Comparison of ENCODE assay signal across 9 cellular contexts in genomic region chr3:57787867-57788623, GRCh38. TPM values are rescaled to one million over a fixed set of nuclear protein-coding genes. Genes with fewer than 3 reads are reported as not detected.
A peak's percentile ranks its signal among the peaks of the same experiment; 100 is the strongest.
DNase-seq lines count a peak whose midpoint lies in the region; ATAC-seq and TF ChIP-seq lines count a peak whose summit lies in the region.
"Had no signal": no experiment of that assay in that cellular context is flagged by ENCODE, and none has a peak within 500 bp of the region (broad histone marks: within the 10 kb centered on the region; RNA-seq: fewer than 3 reads in every experiment).

No MANE protein-coding gene starts in this region.

- H3K9me3 ChIP-seq in transverse colon: no peaks in the 10 kb centered on the region
- H3K9me3 ChIP-seq in esophagus muscularis mucosa: no peaks in the 10 kb centered on the region

- TF ChIP-seq POLR2A in transverse colon (IDR thresholded peaks at IDR 0.05): no peak
- TF ChIP-seq POLR2A in esophagus muscularis mucosa (IDR thresholded peaks at IDR 0.05; ENCODE audit: low read depth): no peak

- intact Hi-C loops in transverse colon (cut with DNase I; ENCODE audit: low total_unique reads) (no loop called here), esophagus muscularis mucosa (cut with DNase I) (no loop called here)

- H3K27ac ChIP-seq in transverse colon: no peak overlapping the region
- H3K27ac ChIP-seq in esophagus muscularis mucosa (replicated peaks in 1 of 4): no peak overlapping the region
- H3K27ac ChIP-seq: SK-N-MC had no signal

- H3K4me3 ChIP-seq in fibroblast of the aortic adventitia (ENCODE audit: low read depth, low read length): no peak overlapping the region
- no peak overlapping the region for H3K4me3 ChIP-seq in transverse colon
- no peak overlapping the region for H3K4me3 ChIP-seq in esophagus muscularis mucosa
- H3K4me3 ChIP-seq: SK-N-MC had no signal

- H3K4me1 ChIP-seq in transverse colon (peaks cover 0 to 33% (median 7%) of the 10 kb centered on the region in 4 donors), esophagus muscularis mucosa (peaks cover 15 to 26% (median 17%) of the 10 kb centered on the region in 4 donors)

- in situ Hi-C loops in transverse colon (cut with MboI; ENCODE audit: low pct_ligation_motif_present in 1 of 4, low pct_unique_long_range_greater_than_20kb in 1 of 4, low sequenced_read_pairs in 3 of 4): no loop called here

- 55 to 63% methylated on average over 2 of the region's 2 CpGs for WGBS in transverse colon (ENCODE audit: low coverage in 1 of 2), 2 donors
- 84% methylated on average over 2 of the region's 2 CpGs for WGBS in esophagus muscularis mucosa

- H3K27me3 ChIP-seq in transverse colon (no peaks in the 10 kb centered on the region), esophagus muscularis mucosa (no peaks in the 10 kb centered on the region)

- H3K36me3 ChIP-seq in transverse colon: no peaks in the 10 kb centered on the region
- no peaks in the 10 kb centered on the region for H3K36me3 ChIP-seq in esophagus muscularis mucosa

- peak; percentile 81 for ATAC-seq in GM18508 (IDR thresholded peaks at IDR 0.05; ENCODE audit: insufficient read depth, unreplicated experiment)
- peak; percentile 93 for ATAC-seq in GM21447 (IDR thresholded peaks at IDR 0.05; ENCODE audit: unreplicated experiment)
- ATAC-seq in HG03442 (IDR thresholded peaks at IDR 0.05; ENCODE audit: unreplicated experiment): peak; percentile 96

- DNase-seq in fibroblast of the aortic adventitia (ENCODE audit: low read depth) (peak; percentile 47), transverse colon (no peak), NCI-H345 treated with DMSO at 0.1 percent for 48 hours (lab: John Stamatoyannopoulos, UW; ENCODE audit: unreplicated experiment) (no peak), esophagus muscularis mucosa (ENCODE audit: extremely low spot score) (no peak), SHP77 (lab: John Stamatoyannopoulos, UW) (no peak)

- TF ChIP-seq EP300 in transverse colon (IDR thresholded peaks at IDR 0.05; ENCODE audit: low read depth) (no peak), esophagus muscularis mucosa (IDR thresholded peaks at IDR 0.05) (no peak)

- no peak for TF ChIP-seq CTCF in fibroblast of the aortic adventitia (IDR thresholded peaks at IDR 0.05; ENCODE audit: insufficient read depth, low read length)
- no peak for TF ChIP-seq CTCF in transverse colon (IDR thresholded peaks at IDR 0.05)
- TF ChIP-seq CTCF in esophagus muscularis mucosa (IDR thresholded peaks at IDR 0.05): no peak

RNA-seq across cellular contexts. Expression of gene SLMAP, which starts 31.9 kb away (rescaled TPM):
- 44.1 and 78.4 TPM in 2 replicates for total RNA-seq in fibroblast of the aortic adventitia (ENCODE audit: low replicate concordance)
- total RNA-seq in transverse colon: 100 to 1,000 TPM; 111 to 162 (median 119) TPM
- 100 to 1,000 TPM; 399 to 519 (median 464) TPM for total RNA-seq in esophagus muscularis mucosa
